In the genomic region with DNA sequence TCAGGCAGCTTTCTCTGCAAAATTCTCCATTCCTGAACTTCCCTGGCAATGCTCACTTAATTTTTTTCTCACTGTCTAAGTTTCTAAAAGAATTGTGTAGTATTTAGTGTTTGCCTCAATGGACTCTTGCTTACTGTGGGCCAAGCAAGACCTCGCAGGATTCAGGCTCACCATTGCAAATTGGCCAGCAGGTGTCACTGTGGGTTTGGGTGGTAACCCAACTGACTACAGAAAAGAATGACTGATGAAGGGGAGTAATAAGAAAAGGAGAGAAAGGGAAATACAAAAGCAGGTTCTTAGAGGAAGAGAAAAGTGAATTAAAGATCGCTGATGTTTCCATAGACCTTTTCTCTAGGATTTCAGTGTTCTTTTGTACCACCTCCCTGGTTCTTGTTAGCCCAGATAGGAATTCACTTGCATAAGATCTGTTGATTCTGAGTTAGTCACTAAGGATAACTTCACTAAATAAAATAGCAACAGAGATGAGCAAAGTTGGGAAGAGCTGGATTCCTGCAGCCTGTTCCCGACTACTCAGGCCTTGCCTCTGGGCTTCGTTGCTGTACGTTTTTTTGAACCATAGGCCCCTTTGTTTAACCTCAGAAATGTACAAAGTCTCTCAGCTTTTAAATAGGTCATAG, we compare ENCODE assay signal across 8 cellular contexts.
DNase-seq lines count a peak whose midpoint lies in the region; ATAC-seq and TF ChIP-seq lines count a peak whose summit lies in the region.

No MANE protein-coding gene starts in this region.

- intact Hi-C loops in Panc1 (cut with micrococcal nuclease; ENCODE audit: unreplicated experiment) = loop anchor here (5.0 kb wide), 2 partner anchors 638 to 808 kb away; no protein-coding TSS in a partner anchor
- intact Hi-C loops in right cardiac atrium (cut with DNase I) = loop anchor here (2.0 to 10.0 kb wide), 6 partner anchors 415 to 808 kb away; partner anchors contain the start of gene BMP4 (in 1 of the 4)

- CTCF ChIA-PET in Panc1 (lab: Charles Lee) = interaction anchor here (0.7 to 0.8 kb wide), 2 partner anchors 48 to 362 kb away, joined by 3 read pairs; no protein-coding TSS in a partner anchor

- TF ChIP-seq CTCF in Panc1 (IDR thresholded peaks at IDR 0.05) (peak; percentile 78), retinal pigment epithelial cell (conservative IDR thresholded peaks at IDR 0.05; ENCODE audit: low read depth, low read length) (peak; percentile 89)

- 29% methylated on average over 5 of the region's 5 CpGs for WGBS in right cardiac atrium

- H3K27me3 ChIP-seq in Panc1 (ENCODE audit: control insufficient read depth, insufficient read depth, low read length) (no peaks in the 10 kb centered on the region), right cardiac atrium (ENCODE audit: control insufficient read depth, insufficient read depth) (no peaks in the 10 kb centered on the region)

- no peaks in the 10 kb centered on the region for H3K36me3 ChIP-seq in Panc1 (ENCODE audit: control insufficient read depth, insufficient read depth, low read length)

- H3K9me3 ChIP-seq in Panc1 (ENCODE audit: control insufficient read depth, insufficient read depth, low read depth, low read length) (no peaks in the 10 kb centered on the region), right cardiac atrium (ENCODE audit: control insufficient read depth, low read length) (no peaks in the 10 kb centered on the region)

- POLR2A ChIA-PET in Panc1 (lab: Charles Lee) = no interaction called here

- H3K4me1 ChIP-seq in Panc1 (ENCODE audit: control insufficient read depth, insufficient read depth, low read length) = no peaks in the 10 kb centered on the region
- peaks cover 3% of the 10 kb centered on the region for H3K4me1 ChIP-seq in right cardiac atrium (ENCODE audit: control insufficient read depth, insufficient read depth, low read length)

- no TSS peak for BruUV-seq in Panc1 (replicated peaks; lab: Mats Ljungman, UMichigan)

- in situ Hi-C loops in Panc1 (cut with HindIII; ENCODE audit: low pct_unique_long_range_greater_than_20kb, low sequenced_read_pairs) = no loop called here

- H3K4me3 ChIP-seq in Panc1 (ENCODE audit: low read depth in 2 of 2, low read length in 2 of 2) = no peak overlapping the region
- H3K4me3 ChIP-seq in right cardiac atrium (ENCODE audit: low read length) = no peak overlapping the region
- H3K4me3 ChIP-seq in retinal pigment epithelial cell (ENCODE audit: low read length) = no peak overlapping the region

- peak; percentile 89 for DNase-seq in DMS 273 (lab: John Stamatoyannopoulos, UW; ENCODE audit: unreplicated experiment)
- peak in 52 of 76 experiments; percentile 1 to 66 (median 19) for DNase-seq in HUDEP-2 (lab: John Stamatoyannopoulos, UW; ENCODE audit: unreplicated experiment in 76 of 76)
- DNase-seq in Panc1 (ENCODE audit: low read depth, low spot score) = peak; percentile 53
- peak; percentile 65 for DNase-seq in amniotic stem cell (lab: John Stamatoyannopoulos, UW)
- DNase-seq in right cardiac atrium = peak; percentile 73 to 87 (median 83)
- peak; percentile 60 for DNase-seq in retinal pigment epithelial cell (ENCODE audit: low read depth)

- ATAC-seq in GM19438 (IDR thresholded peaks at IDR 0.05; ENCODE audit: low read depth, unreplicated experiment) = peak; percentile 67
- ATAC-seq in Panc1 = peak; percentile 82
- ATAC-seq in right cardiac atrium = peak; percentile 79 to 90
- ATAC-seq in GM21717 (IDR thresholded peaks at IDR 0.05; ENCODE audit: unreplicated experiment) = no peak

- H3K27ac ChIP-seq in Panc1 (ENCODE audit: low read length) = no peak overlapping the region
- no peak overlapping the region for H3K27ac ChIP-seq in right cardiac atrium (ENCODE audit: low read length)

Comparison
In these comparisons a context has a peak if more than half of its experiments do, and no peak if none do; other contexts are left out.
1. DNase-seq: peak in every context shown above with its lines; median percentile 89 in DMS 273; 83 in right cardiac atrium; 65 in amniotic stem cell; 60 in retinal pigment epithelial cell; 53 in Panc1; 19 in HUDEP-2.